In the genomic region with DNA sequence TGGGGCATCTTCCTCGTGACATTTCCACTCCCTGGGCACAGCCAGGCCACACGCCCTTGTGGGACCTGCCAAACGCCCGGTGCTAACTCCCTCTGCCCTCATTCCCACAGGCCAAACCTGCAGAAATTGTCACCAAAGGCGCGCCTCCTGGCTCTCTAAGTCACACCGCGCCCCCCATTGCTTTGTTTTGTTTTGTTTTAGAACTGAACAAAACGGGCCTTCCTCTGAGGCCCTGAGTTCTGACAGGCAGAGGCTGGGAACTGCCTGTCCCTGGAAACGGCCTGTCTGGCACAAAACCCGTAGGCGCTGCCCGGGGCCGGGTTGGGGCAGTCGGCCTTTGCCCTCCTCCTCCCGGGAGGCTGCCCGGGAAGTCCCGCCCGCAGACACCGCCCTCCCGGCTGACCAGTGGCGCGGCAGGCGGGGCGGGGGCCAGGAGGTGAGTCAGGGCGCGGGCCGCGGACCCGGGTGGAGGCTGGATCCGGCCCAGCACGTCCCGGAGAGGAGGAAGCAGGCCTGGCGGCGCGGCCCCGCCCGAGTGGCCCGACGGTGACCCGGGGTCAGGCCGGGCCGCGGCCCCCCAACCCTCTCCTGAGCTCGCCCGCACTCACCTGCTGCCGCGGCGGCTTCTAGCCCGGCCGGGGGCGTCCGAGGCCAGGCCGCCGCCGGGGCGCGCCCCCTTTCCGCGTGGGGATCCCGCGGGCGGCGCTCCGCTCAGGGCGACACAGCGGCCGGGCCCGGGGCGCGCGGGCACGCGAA, we compare ENCODE assay signal across 8 cellular contexts. TPM values are rescaled to one million over a fixed set of nuclear protein-coding genes. Genes with fewer than 3 reads are reported as not detected.
DNase-seq lines count a peak whose midpoint lies in the region; ATAC-seq and TF ChIP-seq lines count a peak whose summit lies in the region.

No MANE protein-coding gene starts in this region.

- peak overlapping the region; percentile 91 for H3K27ac Mint-ChIP-seq in activated naive CD4-positive, alpha-beta T cell treated with anti-CD3 and anti-CD28 coated beads, Interleukin-2, amount 50 U/mL, for 24 hours
- H3K27ac Mint-ChIP-seq in nephron progenitor cell: peak overlapping the region; percentile 21

- H3K4me3 Mint-ChIP-seq in activated naive CD4-positive, alpha-beta T cell treated with anti-CD3 and anti-CD28 coated beads, Interleukin-2, amount 50 U/mL, for 24 hours: peak overlapping the region; percentile 95
- H3K4me3 Mint-ChIP-seq in nephron progenitor cell: peak overlapping the region; percentile 87

- no peak for TF ChIP-seq CTCF in nephron progenitor cell (IDR thresholded peaks at IDR 0.05)

- no peaks in the 10 kb centered on the region for H3K27me3 Mint-ChIP-seq in activated naive CD4-positive, alpha-beta T cell treated with anti-CD3 and anti-CD28 coated beads, Interleukin-2, amount 50 U/mL, for 24 hours
- H3K27me3 Mint-ChIP-seq in nephron progenitor cell (ENCODE audit: low read depth, poor library complexity): peaks cover 11% of the 10 kb centered on the region

- no peaks in the 10 kb centered on the region for H3K9me3 Mint-ChIP-seq in activated naive CD4-positive, alpha-beta T cell treated with anti-CD3 and anti-CD28 coated beads, Interleukin-2, amount 50 U/mL, for 24 hours
- no peaks in the 10 kb centered on the region for H3K9me3 Mint-ChIP-seq in nephron progenitor cell

- peak; percentile 23 for ATAC-seq in HG02938 (IDR thresholded peaks at IDR 0.05; ENCODE audit: unreplicated experiment)

- peaks cover 76% of the 10 kb centered on the region for H3K4me1 Mint-ChIP-seq in activated naive CD4-positive, alpha-beta T cell treated with anti-CD3 and anti-CD28 coated beads, Interleukin-2, amount 50 U/mL, for 24 hours
- peaks cover 46% of the 10 kb centered on the region for H3K4me1 Mint-ChIP-seq in nephron progenitor cell

- H3K36me3 Mint-ChIP-seq in activated naive CD4-positive, alpha-beta T cell treated with anti-CD3 and anti-CD28 coated beads, Interleukin-2, amount 50 U/mL, for 24 hours: peaks cover 2% of the 10 kb centered on the region
- peaks cover 1% of the 10 kb centered on the region for H3K36me3 Mint-ChIP-seq in nephron progenitor cell (ENCODE audit: low read depth)

- peak; percentile 47 for DNase-seq in activated T-cell treated with anti-CD3 and anti-CD28 coated beads for 48 hours (ENCODE audit: low read depth)
- no peak for DNase-seq in activated T-cell treated with anti-CD3 and anti-CD28 coated beads for 4 hours
- DNase-seq in foreskin melanocyte: peak; percentile 42
- DNase-seq in nephron progenitor cell: peak; percentile 72
- DNase-seq in ureter (ENCODE audit: low spot score): peak; percentile 91

TF ChIP-seq in PFSK-1, 5 proteins besides CTCF, POLR2A, EP300 and RAD21:
- no peak for TF ChIP-seq FOXP2 (optimal IDR thresholded peaks at IDR 0.05; ENCODE audit: borderline replicate concordance, extremely low read depth, extremely low read length, insufficient read depth)
- TF ChIP-seq, protein P1, sequence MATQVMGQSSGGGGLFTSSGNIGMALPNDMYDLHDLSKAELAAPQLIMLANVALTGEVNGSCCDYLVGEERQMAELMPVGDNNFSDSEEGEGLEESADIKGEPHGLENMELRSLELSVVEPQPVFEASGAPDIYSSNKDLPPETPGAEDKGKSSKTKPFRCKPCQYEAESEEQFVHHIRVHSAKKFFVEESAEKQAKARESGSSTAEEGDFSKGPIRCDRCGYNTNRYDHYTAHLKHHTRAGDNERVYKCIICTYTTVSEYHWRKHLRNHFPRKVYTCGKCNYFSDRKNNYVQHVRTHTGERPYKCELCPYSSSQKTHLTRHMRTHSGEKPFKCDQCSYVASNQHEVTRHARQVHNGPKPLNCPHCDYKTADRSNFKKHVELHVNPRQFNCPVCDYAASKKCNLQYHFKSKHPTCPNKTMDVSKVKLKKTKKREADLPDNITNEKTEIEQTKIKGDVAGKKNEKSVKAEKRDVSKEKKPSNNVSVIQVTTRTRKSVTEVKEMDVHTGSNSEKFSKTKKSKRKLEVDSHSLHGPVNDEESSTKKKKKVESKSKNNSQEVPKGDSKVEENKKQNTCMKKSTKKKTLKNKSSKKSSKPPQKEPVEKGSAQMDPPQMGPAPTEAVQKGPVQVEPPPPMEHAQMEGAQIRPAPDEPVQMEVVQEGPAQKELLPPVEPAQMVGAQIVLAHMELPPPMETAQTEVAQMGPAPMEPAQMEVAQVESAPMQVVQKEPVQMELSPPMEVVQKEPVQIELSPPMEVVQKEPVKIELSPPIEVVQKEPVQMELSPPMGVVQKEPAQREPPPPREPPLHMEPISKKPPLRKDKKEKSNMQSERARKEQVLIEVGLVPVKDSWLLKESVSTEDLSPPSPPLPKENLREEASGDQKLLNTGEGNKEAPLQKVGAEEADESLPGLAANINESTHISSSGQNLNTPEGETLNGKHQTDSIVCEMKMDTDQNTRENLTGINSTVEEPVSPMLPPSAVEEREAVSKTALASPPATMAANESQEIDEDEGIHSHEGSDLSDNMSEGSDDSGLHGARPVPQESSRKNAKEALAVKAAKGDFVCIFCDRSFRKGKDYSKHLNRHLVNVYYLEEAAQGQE (IDR thresholded peaks at IDR 0.05; ENCODE audit: insufficient read depth in 1 of 2, low read depth in 2 of 2, low read length in 2 of 2): no peak
- TF ChIP-seq POLR2AphosphoS5 (IDR thresholded peaks at IDR 0.05; ENCODE audit: low read depth, low read length): no peak
- peak; percentile 62; the same call in 1 of the 2 replicates for TF ChIP-seq TAF1 (IDR thresholded peaks at IDR 0.05; ENCODE audit: borderline replicate concordance, insufficient read depth, low read length)
- TF ChIP-seq SIN3A (IDR thresholded peaks at IDR 0.05; ENCODE audit: borderline replicate concordance, insufficient read depth, low read length): no peak

RNA-seq across cellular contexts. Expression of a gene that starts 0.5 kb away (rescaled TPM):
- polyA plus RNA-seq in PFSK-1 (2012; ENCODE audit: insufficient read length, low read depth): 46.2 TPM
- total RNA-seq in ureter: 186 TPM

RNA-seq across cellular contexts. Expression of a gene that starts 38.6 kb away (rescaled TPM):
- 21.0 TPM for polyA plus RNA-seq in PFSK-1 (2012; ENCODE audit: insufficient read length, low read depth)
- 27.3 TPM for total RNA-seq in ureter

RNA-seq across cellular contexts. Expression of a gene that starts 49.6 kb away (rescaled TPM):
- 51.8 TPM for polyA plus RNA-seq in PFSK-1 (2012; ENCODE audit: insufficient read length, low read depth)
- 72.0 TPM for total RNA-seq in ureter

RNA-seq across cellular contexts. Expression of a gene that starts 54.6 kb away (rescaled TPM):
- 65.4 TPM for polyA plus RNA-seq in PFSK-1 (2012; ENCODE audit: insufficient read length, low read depth)
- total RNA-seq in ureter: 39.7 TPM
